1 cellular context compared by ENCODE assay signal in the genomic region with DNA sequence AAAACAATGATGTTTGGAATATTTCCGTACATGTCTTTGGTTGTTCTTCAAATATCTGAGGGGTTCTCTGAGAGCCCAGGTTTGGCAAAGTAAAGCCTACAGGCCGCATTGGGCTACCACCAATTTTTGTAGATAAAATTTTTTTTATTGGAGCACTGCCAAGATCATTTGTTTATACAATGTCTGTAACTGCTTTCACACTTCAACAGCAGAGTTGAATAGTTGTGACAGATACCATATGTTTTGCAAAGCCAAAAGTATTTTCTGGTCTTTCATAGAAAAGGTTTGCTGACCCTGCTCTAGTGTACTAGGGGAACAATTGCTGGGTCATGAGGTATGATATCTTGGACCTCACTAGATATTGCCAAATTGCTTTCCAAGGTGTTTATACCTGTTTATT.
TF ChIP-seq lines count a peak whose summit lies in the region.

No MANE protein-coding gene starts in this region.

TF ChIP-seq in SK-N-SH, 30 proteins besides CTCF, POLR2A, EP300 and RAD21 (continued from another document):
- TF ChIP-seq FOXJ3 (CRISPR knock-in tag; IDR thresholded peaks at IDR 0.05): no peak
- no peak for TF ChIP-seq JUND (IDR thresholded peaks at IDR 0.05)
TF ChIP-seq in SK-N-SH: peak in this region for 0.
